ENCODE assay signal across 15 cellular contexts in genomic region chr9:130662927-130663257, GRCh38. TPM values are rescaled to one million over a fixed set of nuclear protein-coding genes. Genes with fewer than 3 reads are reported as not detected.
DNase-seq lines count a peak whose midpoint lies in the region; ATAC-seq and TF ChIP-seq lines count a peak whose summit lies in the region.
"Had no signal": no experiment of that assay in that cellular context is flagged by ENCODE, and none has a peak within 500 bp of the region (broad histone marks: within the 10 kb centered on the region; RNA-seq: fewer than 3 reads in every experiment).

No MANE protein-coding gene starts in this region.

- H3K4me1 ChIP-seq in right cardiac atrium (ENCODE audit: control insufficient read depth, insufficient read depth, low read length) (peaks cover 8% of the 10 kb centered on the region), gastrocnemius medialis (peaks cover 13 to 28% of the 10 kb centered on the region in 2 donors)

- peak overlapping the region; percentile 12 for H3K4me3 ChIP-seq in right cardiac atrium (ENCODE audit: low read length)
- H3K4me3 ChIP-seq in gastrocnemius medialis = peak overlapping the region in 1 of 4 donors; percentile 28
- H3K4me3 ChIP-seq: upper lobe of right lung had no signal

- no peak for ATAC-seq in right cardiac atrium
- ATAC-seq in Right ventricle myocardium inferior = no peak
- ATAC-seq in memory B cell (ENCODE audit: low read depth) = no peak
- no peak for ATAC-seq in gastrocnemius medialis
- ATAC-seq: upper lobe of right lung had no signal

- no peaks in the 10 kb centered on the region for H3K36me3 ChIP-seq in gastrocnemius medialis
- H3K36me3 ChIP-seq: upper lobe of right lung, WERI-Rb-1 had no signal

- peak in 1 of 3 donors; percentile 42 for DNase-seq in right cardiac atrium
- no peak for DNase-seq in Right ventricle myocardium inferior (ENCODE audit: missing footprints)
- DNase-seq in activated T-helper 1 cell treated with anti-CD3 and anti-CD28 coated beads, Interleukin-12 subunit alpha, Interleukin-12 subunit beta, Interleukin-2, Interleukin-4 antibody, amounts not matched to agents 30 ng/mL and 10 ng/mL and 1 ng/mL, durations not matched to agents 14 hours and 24 hours and 36 hours (ENCODE audit: low spot score) = no peak
- DNase-seq in memory B cell (ENCODE audit: low spot score in 2 of 2) = no peak
- no peak for DNase-seq in gastrocnemius medialis
- DNase-seq in HPDE6-E6E7 (ENCODE audit: extremely low spot score) = no peak
- DNase-seq in NOMO-1 (lab: John Stamatoyannopoulos, UW; ENCODE audit: unreplicated experiment in 2 of 2) = no peak
- DNase-seq in NCI-H1105 treated with DMSO at 0.1 percent for 48 hours (lab: John Stamatoyannopoulos, UW) = no peak
- DNase-seq: dorsolateral prefrontal cortex, NCI-H446, upper lobe of right lung had no signal

- TF ChIP-seq CTCF in gastrocnemius medialis (IDR thresholded peaks at IDR 0.05 in 4 of 5, conservative IDR thresholded peaks at IDR 0.05 in 1 of 5) = no peak

- no peaks in the 10 kb centered on the region for H3K9me3 Mint-ChIP-seq in activated T-helper 1 cell treated with anti-CD3 and anti-CD28 coated beads, Interleukin-12 subunit alpha, Interleukin-12 subunit beta, Interleukin-2, Interleukin-4 antibody, amounts not matched to agents 30 ng/mL and 10 ng/mL and 1 ng/mL, durations not matched to agents 14 hours and 24 hours and 36 hours
- H3K9me3 Mint-ChIP-seq in memory B cell = no peaks in the 10 kb centered on the region

- intact Hi-C loops in right cardiac atrium (cut with DNase I) (no loop called here), Right ventricle myocardium inferior (cut with DNase I) (no loop called here), gastrocnemius medialis (cut with DNase I; ENCODE audit: low total_unique reads) (no loop called here)
- intact Hi-C loops in activated T-helper 1 cell treated with anti-CD3 and anti-CD28 coated beads, Interleukin-12 subunit alpha, Interleukin-12 subunit beta, Interleukin-2, Interleukin-4 antibody, amounts not matched to agents 30 ng/mL and 10 ng/mL and 1 ng/mL, durations not matched to agents 14 hours and 24 hours and 36 hours (cut with micrococcal nuclease) = loop anchor here (5.0 kb wide), 1 partner anchor 1924 kb away; no protein-coding TSS in a partner anchor

- peaks cover 2% of the 10 kb centered on the region for H3K36me3 Mint-ChIP-seq in activated T-helper 1 cell treated with anti-CD3 and anti-CD28 coated beads, Interleukin-12 subunit alpha, Interleukin-12 subunit beta, Interleukin-2, Interleukin-4 antibody, amounts not matched to agents 30 ng/mL and 10 ng/mL and 1 ng/mL, durations not matched to agents 14 hours and 24 hours and 36 hours (ENCODE audit: low read depth)
- H3K36me3 Mint-ChIP-seq in memory B cell = peaks cover 1% of the 10 kb centered on the region

- no peaks in the 10 kb centered on the region for H3K4me1 Mint-ChIP-seq in activated T-helper 1 cell treated with anti-CD3 and anti-CD28 coated beads, Interleukin-12 subunit alpha, Interleukin-12 subunit beta, Interleukin-2, Interleukin-4 antibody, amounts not matched to agents 30 ng/mL and 10 ng/mL and 1 ng/mL, durations not matched to agents 14 hours and 24 hours and 36 hours (ENCODE audit: low read depth)
- H3K4me1 Mint-ChIP-seq in memory B cell = peaks cover 14% of the 10 kb centered on the region

- WGBS in right cardiac atrium = 5% methylated on average over 16 of the region's 16 CpGs

- peaks cover 63% of the 10 kb centered on the region for H3K27me3 Mint-ChIP-seq in activated T-helper 1 cell treated with anti-CD3 and anti-CD28 coated beads, Interleukin-12 subunit alpha, Interleukin-12 subunit beta, Interleukin-2, Interleukin-4 antibody, amounts not matched to agents 30 ng/mL and 10 ng/mL and 1 ng/mL, durations not matched to agents 14 hours and 24 hours and 36 hours (ENCODE audit: insufficient read depth)
- peaks cover 26% of the 10 kb centered on the region for H3K27me3 Mint-ChIP-seq in memory B cell

- H3K27ac ChIP-seq in right cardiac atrium (ENCODE audit: low read length) = no peak overlapping the region
- H3K27ac ChIP-seq in gastrocnemius medialis = no peak overlapping the region
- H3K27ac ChIP-seq: dorsolateral prefrontal cortex, RWPE1, upper lobe of right lung, WERI-Rb-1 had no signal

- peak overlapping the region; percentile 74 for H3K27ac Mint-ChIP-seq in activated T-helper 1 cell treated with anti-CD3 and anti-CD28 coated beads, Interleukin-12 subunit alpha, Interleukin-12 subunit beta, Interleukin-2, Interleukin-4 antibody, amounts not matched to agents 30 ng/mL and 10 ng/mL and 1 ng/mL, durations not matched to agents 14 hours and 24 hours and 36 hours
- H3K27ac Mint-ChIP-seq in memory B cell = peak overlapping the region; percentile 10

- in situ Hi-C loops in gastrocnemius medialis (cut with MboI; ENCODE audit: low sequenced_read_pairs in 4 of 4) = no loop called here

- no peaks in the 10 kb centered on the region for H3K27me3 ChIP-seq in right cardiac atrium (ENCODE audit: control insufficient read depth, insufficient read depth)
- H3K27me3 ChIP-seq in gastrocnemius medialis = peaks cover 78 to 100% (median 94%) of the 10 kb centered on the region in 3 donors

- H3K4me3 Mint-ChIP-seq in activated T-helper 1 cell treated with anti-CD3 and anti-CD28 coated beads, Interleukin-12 subunit alpha, Interleukin-12 subunit beta, Interleukin-2, Interleukin-4 antibody, amounts not matched to agents 30 ng/mL and 10 ng/mL and 1 ng/mL, durations not matched to agents 14 hours and 24 hours and 36 hours = peak overlapping the region; percentile 26
- H3K4me3 Mint-ChIP-seq in memory B cell = peak overlapping the region; percentile 71

- no peaks in the 10 kb centered on the region for H3K9me3 ChIP-seq in right cardiac atrium (ENCODE audit: control insufficient read depth, low read length)
- H3K9me3 ChIP-seq in gastrocnemius medialis = no peaks in the 10 kb centered on the region
- H3K9me3 ChIP-seq: upper lobe of right lung had no signal

- TF ChIP-seq POLR2A in gastrocnemius medialis (IDR thresholded peaks at IDR 0.05) = no peak

RNA-seq across cellular contexts. Expression of gene PRDM12, which starts 1.5 kb away (rescaled TPM):
- total RNA-seq in right cardiac atrium (not detected), Right ventricle myocardium inferior (not detected), gastrocnemius medialis (not detected)
- 0.02 TPM for polyA plus RNA-seq in right cardiac atrium
- 0.31 and 0.32 TPM in 2 replicates for total RNA-seq in activated T-helper 1 cell treated with anti-CD3 and anti-CD28 coated beads, Interleukin-12 subunit alpha, Interleukin-12 subunit beta, Interleukin-2, Interleukin-4 antibody, amounts not matched to agents 30 ng/mL and 10 ng/mL and 1 ng/mL, durations not matched to agents 14 hours and 24 hours and 36 hours
- total RNA-seq: glomerular endothelial cell, LHCN-M2, upper lobe of right lung had no signal

RNA-seq across cellular contexts. Expression of gene EXOSC2, which starts 30.7 kb away (rescaled TPM):
- total RNA-seq in right cardiac atrium (10 to 100 TPM; 14.2 to 17.9 (median 15.5) TPM), Right ventricle myocardium inferior (11.2 TPM), gastrocnemius medialis (10 to 100 TPM in 3 of 4 donors, 1 to 10 TPM in 1; 9.3 to 21.7 (median 12.0) TPM)
- polyA plus RNA-seq in right cardiac atrium = 11.0 TPM
- total RNA-seq in activated T-helper 1 cell treated with anti-CD3 and anti-CD28 coated beads, Interleukin-12 subunit alpha, Interleukin-12 subunit beta, Interleukin-2, Interleukin-4 antibody, amounts not matched to agents 30 ng/mL and 10 ng/mL and 1 ng/mL, durations not matched to agents 14 hours and 24 hours and 36 hours = 107 TPM in 2 replicates
